Comparison of ENCODE assay signal across 20 cellular contexts in genomic region chr2:40457846-40458245, GRCh38. TPM values are rescaled to one million over a fixed set of nuclear protein-coding genes. Genes with fewer than 3 reads are reported as not detected.
DNase-seq lines count a peak whose midpoint lies in the region; ATAC-seq and TF ChIP-seq lines count a peak whose summit lies in the region.
"Had no signal": no experiment of that assay in that cellular context is flagged by ENCODE, and none has a peak within 500 bp of the region (broad histone marks: within the 10 kb centered on the region; RNA-seq: fewer than 3 reads in every experiment).

No MANE protein-coding gene starts in this region.

- H3K36me3 Mint-ChIP-seq in naive thymus-derived CD8-positive, alpha-beta T cell: no peaks in the 10 kb centered on the region
- H3K36me3 Mint-ChIP-seq: activated naive CD8-positive, alpha-beta T cell treated with anti-CD3 and anti-CD28 coated beads, Interleukin-2, amount 10 ng/mL, durations not matched to agents 7 days and 5 days; CD4-positive, CD25-positive, alpha-beta regulatory T cell had no signal

- H3K27me3 Mint-ChIP-seq in naive thymus-derived CD8-positive, alpha-beta T cell: peaks cover 3 to 11% (median 5%) of the 10 kb centered on the region in 5 donors

- POLR2A ChIA-PET in naive thymus-derived CD8-positive, alpha-beta T cell (lab: Charles Lee): no interaction called here

- intact Hi-C loops in cardiac septum (cut with DNase I): no loop called here
- intact Hi-C loops in adrenal gland (cut with DNase I): no loop called here

- ATAC-seq in naive thymus-derived CD8-positive, alpha-beta T cell: no peak
- ATAC-seq in GM18519 (IDR thresholded peaks at IDR 0.05; ENCODE audit: low FRiP score, unreplicated experiment): no peak
- ATAC-seq: activated T-cell treated with anti-CD3 and anti-CD28 coated beads, Interleukin-2, amount 50 U/mL, for 4 hours; HCT116; stimulated activated naive CD8-positive, alpha-beta T cell treated with anti-CD3 and anti-CD28 coated beads, Interleukin-15, amount 100 ng/mL, for 72 hours had no signal

- H3K36me3 ChIP-seq in cardiac muscle cell (peaks cover under 1% of the 10 kb centered on the region), adipocyte (ENCODE audit: control insufficient read depth, insufficient read depth, low read length, severe bottlenecking) (no peaks in the 10 kb centered on the region), adrenal gland (replicated peaks in 1 of 2) (no peaks in the 10 kb centered on the region)

- H3K9me3 ChIP-seq in cardiac muscle cell (ENCODE audit: low read depth): no peaks in the 10 kb centered on the region
- H3K9me3 ChIP-seq in adipocyte (ENCODE audit: control insufficient read depth, low read length): no peaks in the 10 kb centered on the region
- no peaks in the 10 kb centered on the region for H3K9me3 ChIP-seq in adrenal gland (replicated peaks in 1 of 3)

- no peaks in the 10 kb centered on the region for H3K27me3 ChIP-seq in cardiac muscle cell
- no peaks in the 10 kb centered on the region for H3K27me3 ChIP-seq in adipocyte (replicated peaks; ENCODE audit: control insufficient read depth, insufficient read depth, low read length)
- no peaks in the 10 kb centered on the region for H3K27me3 ChIP-seq in adrenal gland

- 42 to 54% (median 50%) methylated on average over 5 of the region's 5 CpGs for WGBS in adrenal gland, 4 donors

- no peak overlapping the region for H3K4me3 Mint-ChIP-seq in naive thymus-derived CD8-positive, alpha-beta T cell
- H3K4me3 Mint-ChIP-seq: activated CD4-positive, alpha-beta memory T cell treated with anti-CD3 and anti-CD28 coated beads, Interleukin-2, amount 10 ng/mL, durations not matched to agents 7 days and 5 days; activated naive CD8-positive, alpha-beta T cell treated with anti-CD3 and anti-CD28 coated beads, Interleukin-2, amount 10 ng/mL, durations not matched to agents 7 days and 5 days; activated T-cell treated with anti-CD3 and anti-CD28 coated beads, Interleukin-2, amount 50 U/mL, for 4 hours; CD4-positive, CD25-positive, alpha-beta regulatory T cell; nephron; stimulated activated naive CD8-positive, alpha-beta T cell treated with anti-CD3 and anti-CD28 coated beads, Interleukin-15, amount 100 ng/mL, for 72 hours had no signal

- no peak for TF ChIP-seq CTCF in cardiac muscle cell (IDR thresholded peaks at IDR 0.05; ENCODE audit: low read depth, low read length)
- no peak for TF ChIP-seq CTCF in adrenal gland (IDR thresholded peaks at IDR 0.05)

- H3K9ac ChIP-seq in adipocyte (ENCODE audit: low read length): no peak overlapping the region

- DNase-seq in cardiac muscle cell (ENCODE audit: low read depth in 1 of 2, low spot score in 1 of 2): peak in 1 of 2 donors; percentile 30
- DNase-seq in cardiac septum (ENCODE audit: low spot score): no peak
- peak; percentile 17 for DNase-seq in adipocyte (ENCODE audit: low read depth)
- DNase-seq in hepatic stellate cell (ENCODE audit: low spot score): peak; percentile 18
- peak; percentile 60 for DNase-seq in stromal cell of bone marrow (ENCODE audit: low read depth)
- DNase-seq in naive thymus-derived CD8-positive, alpha-beta T cell: no peak
- no peak for DNase-seq in adrenal gland
- DNase-seq: activated CD4-positive, alpha-beta memory T cell treated with anti-CD3 and anti-CD28 coated beads, Interleukin-2, amount 10 ng/mL, durations not matched to agents 7 days and 5 days; activated naive CD8-positive, alpha-beta T cell treated with anti-CD3 and anti-CD28 coated beads, Interleukin-2, amount 10 ng/mL, durations not matched to agents 7 days and 5 days; activated T-cell treated with anti-CD3 and anti-CD28 coated beads, Interleukin-2, amount 50 U/mL, for 4 hours; CD4-positive, CD25-positive, alpha-beta regulatory T cell; DMS79; NCI-H1694 treated with DMSO at 0.1 percent for 48 hours; NCI-H345; stimulated activated naive CD8-positive, alpha-beta T cell treated with anti-CD3 and anti-CD28 coated beads, Interleukin-15, amount 100 ng/mL, for 72 hours; T-helper 1 cell had no signal

- H3K4me3 ChIP-seq in cardiac muscle cell: no peak overlapping the region
- H3K4me3 ChIP-seq in adipocyte (ENCODE audit: low read length): no peak overlapping the region
- no peak overlapping the region for H3K4me3 ChIP-seq in adrenal gland
- H3K4me3 ChIP-seq: lung had no signal

- H3K27ac Mint-ChIP-seq in naive thymus-derived CD8-positive, alpha-beta T cell: no peak overlapping the region
- H3K27ac Mint-ChIP-seq: activated CD4-positive, alpha-beta memory T cell treated with anti-CD3 and anti-CD28 coated beads, Interleukin-2, amount 10 ng/mL, durations not matched to agents 7 days and 5 days; activated naive CD8-positive, alpha-beta T cell treated with anti-CD3 and anti-CD28 coated beads, Interleukin-2, amount 10 ng/mL, durations not matched to agents 7 days and 5 days; CD4-positive, CD25-positive, alpha-beta regulatory T cell; nephron; stimulated activated naive CD8-positive, alpha-beta T cell treated with anti-CD3 and anti-CD28 coated beads, Interleukin-15, amount 100 ng/mL, for 72 hours had no signal

- no peak for TF ChIP-seq POLR2A in adrenal gland (IDR thresholded peaks at IDR 0.05)

- peaks cover 0 to 1% (median 0%) of the 10 kb centered on the region in 4 donors for H3K4me1 Mint-ChIP-seq in naive thymus-derived CD8-positive, alpha-beta T cell
- H3K4me1 Mint-ChIP-seq: activated CD4-positive, alpha-beta memory T cell treated with anti-CD3 and anti-CD28 coated beads, Interleukin-2, amount 10 ng/mL, durations not matched to agents 7 days and 5 days; activated naive CD8-positive, alpha-beta T cell treated with anti-CD3 and anti-CD28 coated beads, Interleukin-2, amount 10 ng/mL, durations not matched to agents 7 days and 5 days; CD4-positive, CD25-positive, alpha-beta regulatory T cell; nephron; stimulated activated naive CD8-positive, alpha-beta T cell treated with anti-CD3 and anti-CD28 coated beads, Interleukin-15, amount 100 ng/mL, for 72 hours had no signal

- peaks cover 46% of the 10 kb centered on the region for H3K4me1 ChIP-seq in cardiac muscle cell (ENCODE audit: low read depth)
- peaks cover 6% of the 10 kb centered on the region for H3K4me1 ChIP-seq in adipocyte (ENCODE audit: control insufficient read depth, insufficient read depth, low read length)
- H3K4me1 ChIP-seq in adrenal gland (replicated peaks in 1 of 2): peaks cover 0 to 5% of the 10 kb centered on the region in 2 donors

- H3K27ac ChIP-seq in cardiac muscle cell (peak overlapping the region; percentile 17), adrenal gland (peak overlapping the region in 2 of 5 donors; percentile 10 to 15)

- H3K9me3 Mint-ChIP-seq in naive thymus-derived CD8-positive, alpha-beta T cell: no peaks in the 10 kb centered on the region
- H3K9me3 Mint-ChIP-seq: activated CD4-positive, alpha-beta memory T cell treated with anti-CD3 and anti-CD28 coated beads, Interleukin-2, amount 10 ng/mL, durations not matched to agents 7 days and 5 days; activated naive CD8-positive, alpha-beta T cell treated with anti-CD3 and anti-CD28 coated beads, Interleukin-2, amount 10 ng/mL, durations not matched to agents 7 days and 5 days; activated T-cell treated with anti-CD3 and anti-CD28 coated beads, Interleukin-2, amount 50 U/mL, for 4 hours; nephron; stimulated activated naive CD8-positive, alpha-beta T cell treated with anti-CD3 and anti-CD28 coated beads, Interleukin-15, amount 100 ng/mL, for 72 hours had no signal

RNA-seq across cellular contexts. Expression of gene SLC8A1, which starts 6.0 kb away (rescaled TPM):
- 492 and 682 TPM in 2 replicates for total RNA-seq in cardiac muscle cell
- 103 and 173 TPM in 2 replicates for polyA plus RNA-seq in cardiac muscle cell
- total RNA-seq in cardiac septum: 906 TPM
- under 1 TPM; 0.22 to 0.34 TPM for total RNA-seq in naive thymus-derived CD8-positive, alpha-beta T cell
- not detected for polyA plus RNA-seq in naive thymus-derived CD8-positive, alpha-beta T cell
- 10 to 100 TPM in 7 of 8 donors, 1 to 10 TPM in 1; 9.3 to 31.2 (median 20.8) TPM for total RNA-seq in adrenal gland
- polyA plus RNA-seq in adrenal gland: 1 to 10 TPM in 2 of 3 donors, under 1 TPM in 1; 0.54 to 4.7 (median 1.8) TPM
- total RNA-seq: CD4-positive, CD25-positive, alpha-beta regulatory T cell had no signal

Comparison
In these comparisons a context has a peak if more than half of its experiments do, and no peak if none do; other contexts are left out.
1. DNase-seq: peak in adipocyte (single experiment), hepatic stellate cell (single experiment) and stromal cell of bone marrow (single experiment); none in cardiac septum (single experiment), naive thymus-derived CD8-positive, alpha-beta T cell (0 of 10) and adrenal gland (0 of 7).
2. RNA of gene SLC8A1, which starts 6.0 kb away (total RNA-seq): 906 TPM in cardiac septum (single experiment) and 492 to 682 TPM in cardiac muscle cell; 9.3 to 31.2 TPM in adrenal gland and 0.22 to 0.34 TPM in naive thymus-derived CD8-positive, alpha-beta T cell; every median in the first group is over 10 times any median in the second.